Comparison of ENCODE assay signal across 2 cellular contexts in genomic region chr7:116510795-116511194, GRCh38.
TF ChIP-seq lines count a peak whose summit lies in the region.

No MANE protein-coding gene starts in this region.

TF ChIP-seq in liver, 16 proteins besides CTCF, POLR2A, EP300 and RAD21:
- TF ChIP-seq ZBTB33 (IDR thresholded peaks at IDR 0.05) (no peak), SP1 (IDR thresholded peaks at IDR 0.05) (no peak), TAF1 (conservative IDR thresholded peaks at IDR 0.05) (no peak), HNF4G (IDR thresholded peaks at IDR 0.05) (no peak), RXRA (IDR thresholded peaks at IDR 0.05) (no peak), REST (IDR thresholded peaks at IDR 0.05) (no peak), MAX (IDR thresholded peaks at IDR 0.05) (no peak), GABPA (IDR thresholded peaks at IDR 0.05 in 1 of 2, conservative IDR thresholded peaks at IDR 0.05 in 1 of 2) (no peak), JUND (IDR thresholded peaks at IDR 0.05) (no peak), ATF3 (IDR thresholded peaks at IDR 0.05) (no peak), FOXA2 (IDR thresholded peaks at IDR 0.05) (no peak), EGR1 (IDR thresholded peaks at IDR 0.05; ENCODE audit: low read depth in 2 of 2) (no peak), NR2F2 (IDR thresholded peaks at IDR 0.05) (no peak), YY1 (IDR thresholded peaks at IDR 0.05) (no peak), HNF4A (conservative IDR thresholded peaks at IDR 0.05) (no peak), FOXA1 (IDR thresholded peaks at IDR 0.05) (no peak)
TF ChIP-seq in liver: peak in this region for 0.

TF ChIP-seq in HepG2, 621 proteins besides CTCF, POLR2A, EP300 and RAD21:
- TF ChIP-seq ZBTB1 (CRISPR knock-in tag; IDR thresholded peaks at IDR 0.05; ENCODE audit: borderline replicate concordance) (no peak), ZNF263 (CRISPR knock-in tag; IDR thresholded peaks at IDR 0.05) (no peak), SRSF4 (IDR thresholded peaks at IDR 0.05; ENCODE audit: low read depth, low read length, poor library complexity, severe bottlenecking) (no peak), HNF1B (CRISPR knock-in tag; IDR thresholded peaks at IDR 0.05) (no peak), CCDC6 (CRISPR knock-in tag; IDR thresholded peaks at IDR 0.05) (no peak), HBP1 (CRISPR knock-in tag; IDR thresholded peaks at IDR 0.05; ENCODE audit: low read depth) (no peak), ISX (CRISPR knock-in tag; conservative IDR thresholded peaks at IDR 0.05) (no peak), MAZ (IDR thresholded peaks at IDR 0.05; ENCODE audit: borderline replicate concordance, low read depth, low read length) (no peak), MAZ (CRISPR knock-in tag; IDR thresholded peaks at IDR 0.05; ENCODE audit: low read depth) (no peak), EHMT2 (IDR thresholded peaks at IDR 0.05; ENCODE audit: borderline replicate concordance, low read depth, low read length) (no peak), RORA (CRISPR knock-in tag; IDR thresholded peaks at IDR 0.05) (no peak), FOXP1 (IDR thresholded peaks at IDR 0.05) (no peak), FOXP1 (CRISPR knock-in tag; IDR thresholded peaks at IDR 0.05) (no peak), GRHL1 (CRISPR knock-in tag; conservative IDR thresholded peaks at IDR 0.05) (no peak), ZNF331 (CRISPR knock-in tag; IDR thresholded peaks at IDR 0.05) (no peak), ONECUT2 (CRISPR knock-in tag; IDR thresholded peaks at IDR 0.05) (no peak), NFKBIZ (CRISPR knock-in tag; IDR thresholded peaks at IDR 0.05) (no peak), TFE3 (CRISPR knock-in tag; IDR thresholded peaks at IDR 0.05) (no peak), ZMYM4 (CRISPR knock-in tag; IDR thresholded peaks at IDR 0.05) (no peak), BCL6 (CRISPR knock-in tag; IDR thresholded peaks at IDR 0.05) (no peak), KAT7 (CRISPR knock-in tag; IDR thresholded peaks at IDR 0.05; ENCODE audit: borderline replicate concordance) (no peak)
